In the genomic region with DNA sequence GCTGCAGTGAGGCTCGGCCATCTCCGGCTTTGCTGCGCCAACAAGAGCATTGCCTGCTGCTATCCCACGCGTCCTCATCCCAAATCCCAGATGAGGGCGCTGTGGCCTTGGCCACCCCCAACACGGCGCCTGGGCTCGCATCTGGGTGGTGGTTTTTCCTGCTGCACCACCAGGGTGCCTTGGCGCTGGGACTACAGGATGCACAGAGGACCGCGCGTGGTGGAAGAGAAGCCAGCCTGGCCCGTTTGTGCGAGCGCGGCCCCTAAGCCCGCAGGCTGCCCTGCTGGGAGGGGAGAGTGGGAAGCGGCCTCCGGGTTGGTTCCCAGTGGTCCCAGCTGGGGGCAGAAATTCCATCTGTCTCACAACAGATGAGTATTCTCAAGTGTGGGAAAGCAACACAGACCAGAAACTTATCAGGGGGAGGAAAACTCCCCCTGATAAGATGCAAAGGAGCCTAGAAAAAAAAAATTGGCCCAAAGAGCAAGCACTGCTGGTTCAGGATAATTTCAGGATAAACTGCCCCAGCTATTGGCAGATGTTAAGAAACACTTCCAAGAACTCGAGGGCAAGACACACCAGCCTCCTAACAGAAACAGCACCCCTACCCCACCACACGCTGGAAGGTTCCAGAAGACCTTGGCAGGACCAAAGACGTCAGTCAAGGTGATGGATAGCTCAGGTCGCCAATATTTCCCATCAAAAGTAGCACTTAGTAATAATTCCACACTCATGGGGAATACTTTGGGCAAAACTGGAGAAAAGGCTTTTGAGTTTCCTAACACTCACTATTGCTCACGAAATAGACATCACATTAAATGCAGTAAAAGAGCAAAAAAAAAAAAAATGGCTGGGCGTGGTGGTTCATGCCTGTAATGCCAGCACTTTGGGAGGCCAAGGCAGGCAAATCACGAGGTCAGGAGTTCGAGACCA, we compare ENCODE assay signal across 10 cellular contexts.
DNase-seq lines count a peak whose midpoint lies in the region; ATAC-seq and TF ChIP-seq lines count a peak whose summit lies in the region.
"Had no signal": no experiment of that assay in that cellular context is flagged by ENCODE, and none has a peak within 500 bp of the region (broad histone marks: within the 10 kb centered on the region; RNA-seq: fewer than 3 reads in every experiment).

No MANE protein-coding gene starts in this region.

- H3K27me3 Mint-ChIP-seq in natural killer cell (ENCODE audit: low read depth in 2 of 2) = peaks cover 14 to 18% of the 10 kb centered on the region in 2 donors

- H3K36me3 Mint-ChIP-seq in natural killer cell = no peaks in the 10 kb centered on the region
- H3K36me3 Mint-ChIP-seq: CD8-positive, alpha-beta memory T cell had no signal

- H3K4me1 Mint-ChIP-seq in natural killer cell = no peaks in the 10 kb centered on the region
- H3K4me1 Mint-ChIP-seq: CD8-positive, alpha-beta memory T cell had no signal

- DNase-seq in NCI-H524 (lab: John Stamatoyannopoulos, UW) (peak; percentile 94 to 97), esophagus squamous epithelium (lab: John Stamatoyannopoulos, UW) (no peak), mesenteric fat pad (ENCODE audit: low spot score) (peak; percentile 90), GOT3 (lab: John Stamatoyannopoulos, UW) (no peak), natural killer cell (no peak)
- no peak for DNase-seq in stimulated activated CD4-positive, alpha-beta T cell treated with anti-CD3 and anti-CD28 coated beads, Interleukin-2, amount 100 ng/mL, for 48 hours

- WGBS in esophagus squamous epithelium, 2 donors = 44 to 55% methylated on average over 11 to 13 of the region's 28 CpGs

- no peak overlapping the region for H3K27ac ChIP-seq in 22Rv1
- H3K27ac ChIP-seq in esophagus squamous epithelium = peak overlapping the region in 1 of 4 donors; percentile 21
- H3K27ac ChIP-seq: parathyroid adenoma had no signal

- no peak for TF ChIP-seq POLR2A in esophagus squamous epithelium (IDR thresholded peaks at IDR 0.05)

- no peaks in the 10 kb centered on the region for H3K9me3 ChIP-seq in esophagus squamous epithelium

- H3K36me3 ChIP-seq in esophagus squamous epithelium = no peaks in the 10 kb centered on the region

- H3K4me3 ChIP-seq in esophagus squamous epithelium = peak overlapping the region in 1 of 4 donors; percentile 6

- H3K4me3 Mint-ChIP-seq in natural killer cell = no peak overlapping the region
- H3K4me3 Mint-ChIP-seq: CD8-positive, alpha-beta memory T cell had no signal

- peaks cover 0 to 30% (median 10%) of the 10 kb centered on the region in 3 donors for H3K4me1 ChIP-seq in esophagus squamous epithelium
- H3K4me1 ChIP-seq: parathyroid adenoma had no signal

- TF ChIP-seq CTCF in 22Rv1 (IDR thresholded peaks at IDR 0.05) (0 out of 2 replicates have a peak, but pooled peaks have one; percentile 12), esophagus squamous epithelium (IDR thresholded peaks at IDR 0.05) (peak in 4 of 6 experiments; percentile 50 to 74 (median 57)), natural killer cell (IDR thresholded peaks at IDR 0.05) (no peak)

- ATAC-seq in natural killer cell (no peak), HG03135 (IDR thresholded peaks at IDR 0.05; ENCODE audit: unreplicated experiment) (no peak)

- H3K9me3 Mint-ChIP-seq in natural killer cell = no peaks in the 10 kb centered on the region

- peaks cover 0 to 39% (median 0%) of the 10 kb centered on the region in 4 donors for H3K27me3 ChIP-seq in esophagus squamous epithelium

- intact Hi-C loops in esophagus squamous epithelium (cut with DNase I) (loop anchor here (10.0 kb wide), 1 partner anchor 153 kb away; the partner anchor contains the start of gene PXDN), natural killer cell (cut with micrococcal nuclease) (no loop called here)

- H3K27ac Mint-ChIP-seq in natural killer cell = no peak overlapping the region
- H3K27ac Mint-ChIP-seq: CD8-positive, alpha-beta memory T cell had no signal

Comparison
In these comparisons a context has a peak if more than half of its experiments do, and no peak if none do; other contexts are left out.
1. DNase-seq: peak in NCI-H524 (2 of 2) and mesenteric fat pad (single experiment); none in esophagus squamous epithelium (single experiment), GOT3 (single experiment), natural killer cell (single experiment) and stimulated activated CD4-positive, alpha-beta T cell treated with anti-CD3 and anti-CD28 coated beads, Interleukin-2, amount 100 ng/mL, for 48 hours (0 of 2).